12 cellular contexts compared by ENCODE assay signal in the genomic region with DNA sequence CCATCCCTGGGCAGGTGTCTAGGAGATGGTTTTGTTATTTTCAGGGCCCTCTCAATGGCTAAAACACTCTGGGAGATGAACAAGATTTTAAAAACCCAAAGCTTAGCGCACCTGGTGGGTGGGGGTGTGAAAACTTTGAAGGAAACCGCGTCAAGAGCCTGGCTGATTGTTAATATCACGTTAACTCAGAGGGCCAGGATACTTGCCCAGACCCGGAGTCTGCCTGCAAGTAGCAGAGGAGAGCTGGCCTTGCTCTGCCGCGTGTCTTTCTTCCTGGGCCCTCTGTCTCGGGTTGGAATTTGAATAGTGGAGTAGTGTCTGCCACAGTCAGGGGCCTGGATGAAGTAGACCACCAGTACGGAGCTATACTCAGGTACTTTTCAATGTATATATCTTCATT. TPM values are rescaled to one million over a fixed set of nuclear protein-coding genes. Genes with fewer than 3 reads are reported as not detected.
DNase-seq lines count a peak whose midpoint lies in the region; ATAC-seq and TF ChIP-seq lines count a peak whose summit lies in the region.
"Had no signal": no experiment of that assay in that cellular context is flagged by ENCODE, and none has a peak within 500 bp of the region (broad histone marks: within the 10 kb centered on the region; RNA-seq: fewer than 3 reads in every experiment).

No MANE protein-coding gene starts in this region.

- TF ChIP-seq CTCF in GM23338 (conservative IDR thresholded peaks at IDR 0.05; ENCODE audit: low read depth in 2 of 2), result no peak
- no peak for TF ChIP-seq CTCF in mesothelial cell of epicardium (IDR thresholded peaks at IDR 0.05; ENCODE audit: unreplicated experiment)

- H3K9me3 ChIP-seq in BLaER1, result no peaks in the 10 kb centered on the region
- H3K9me3 ChIP-seq: body of pancreas, testis had no signal

- no peaks in the 10 kb centered on the region for H3K27me3 ChIP-seq in BLaER1
- peaks cover 9% of the 10 kb centered on the region; the same call in 1 of the 2 replicates for H3K27me3 ChIP-seq in GM23338 (ENCODE audit: insufficient read depth)
- H3K27me3 ChIP-seq: body of pancreas, testis had no signal

- peaks cover 19% of the 10 kb centered on the region for H3K27me3 Mint-ChIP-seq in GM23338 (ENCODE audit: insufficient read depth, low read depth, poor library complexity)
- no peaks in the 10 kb centered on the region for H3K27me3 Mint-ChIP-seq in activated naive CD8-positive, alpha-beta T cell treated with anti-CD3 and anti-CD28 coated beads, Interleukin-2, amount 10 ng/mL, durations not matched to agents 7 days and 5 days
- no peaks in the 10 kb centered on the region for H3K27me3 Mint-ChIP-seq in mesothelial cell of epicardium (ENCODE audit: low read depth)

- intact Hi-C loops in head of caudate nucleus (cut with DNase I), result no loop called here

- no peaks in the 10 kb centered on the region for H4K20me1 ChIP-seq in BLaER1
- H4K20me1 ChIP-seq in GM23338 (replicated peaks; ENCODE audit: insufficient read depth), result no peaks in the 10 kb centered on the region

- no peak for DNase-seq in GM23338 (ENCODE audit: low spot score)
- DNase-seq in activated naive CD8-positive, alpha-beta T cell treated with anti-CD3 and anti-CD28 coated beads, Interleukin-2, amount 10 ng/mL, durations not matched to agents 7 days and 5 days, result no peak
- DNase-seq in mesothelial cell of epicardium (ENCODE audit: low spot score in 2 of 2, unreplicated experiment in 2 of 2), result no peak
- no peak for DNase-seq in head of caudate nucleus
- DNase-seq: MM.1S had no signal

- H3K4me2 ChIP-seq in BLaER1 (peak overlapping the region; percentile 91), GM23338 (no peak overlapping the region)

- ATAC-seq in GM23338 (no peak), GM21526 (IDR thresholded peaks at IDR 0.05; ENCODE audit: low FRiP score, unreplicated experiment) (no peak), HG03280 (IDR thresholded peaks at IDR 0.05; ENCODE audit: unreplicated experiment) (no peak), HG03439 (IDR thresholded peaks at IDR 0.05; ENCODE audit: unreplicated experiment) (no peak)
- ATAC-seq in activated naive CD8-positive, alpha-beta T cell treated with anti-CD3 and anti-CD28 coated beads, Interleukin-2, amount 10 ng/mL, durations not matched to agents 7 days and 5 days (ENCODE audit: low read depth), result no peak
- ATAC-seq: body of pancreas had no signal

- H3K27ac ChIP-seq in BLaER1, result no peak overlapping the region
- no peak overlapping the region for H3K27ac ChIP-seq in GM23338 (ENCODE audit: low read depth)
- H3K27ac ChIP-seq: epithelial cell of prostate had no signal

- peak overlapping the region; percentile 88; the same call in 1 of the 2 replicates for H3K9ac ChIP-seq in BLaER1

- no peaks in the 10 kb centered on the region for H3K79me2 ChIP-seq in GM23338 (replicated peaks; ENCODE audit: insufficient read depth)

- H3K4me3 ChIP-seq in BLaER1 (peak overlapping the region; percentile 83; the same call in 1 of the 2 replicates), GM23338 (no peak overlapping the region)

- no peaks in the 10 kb centered on the region for H3K36me3 ChIP-seq in BLaER1
- no peaks in the 10 kb centered on the region for H3K36me3 ChIP-seq in GM23338 (ENCODE audit: insufficient read depth)

- H3K4me1 ChIP-seq in BLaER1, result peaks cover 69% of the 10 kb centered on the region
- H3K4me1 ChIP-seq in GM23338 (ENCODE audit: insufficient read depth), result peaks cover 6% of the 10 kb centered on the region; the same call in 1 of the 2 replicates

- H3K36me3 Mint-ChIP-seq in GM23338 (ENCODE audit: low read depth) (0 out of 3 replicates have a peak, but pooled peaks cover 4% of the 10 kb centered on the region), mesothelial cell of epicardium (peaks cover 11% of the 10 kb centered on the region)
- H3K36me3 Mint-ChIP-seq in activated naive CD8-positive, alpha-beta T cell treated with anti-CD3 and anti-CD28 coated beads, Interleukin-2, amount 10 ng/mL, durations not matched to agents 7 days and 5 days, result peaks cover 5% of the 10 kb centered on the region

- no peak overlapping the region for H3K27ac Mint-ChIP-seq in GM23338
- H3K27ac Mint-ChIP-seq in activated naive CD8-positive, alpha-beta T cell treated with anti-CD3 and anti-CD28 coated beads, Interleukin-2, amount 10 ng/mL, durations not matched to agents 7 days and 5 days, result no peak overlapping the region
- no peak overlapping the region for H3K27ac Mint-ChIP-seq in mesothelial cell of epicardium

- peaks cover 2% of the 10 kb centered on the region; the same call in 1 of the 3 replicates for H3K9me3 Mint-ChIP-seq in GM23338
- H3K9me3 Mint-ChIP-seq in activated naive CD8-positive, alpha-beta T cell treated with anti-CD3 and anti-CD28 coated beads, Interleukin-2, amount 10 ng/mL, durations not matched to agents 7 days and 5 days, result no peaks in the 10 kb centered on the region
- H3K9me3 Mint-ChIP-seq in mesothelial cell of epicardium, result no peaks in the 10 kb centered on the region

- no peaks in the 10 kb centered on the region for H3K9me2 ChIP-seq in GM23338 (ENCODE audit: insufficient read depth)

- POLR2A ChIA-PET in activated naive CD8-positive, alpha-beta T cell treated with anti-CD3 and anti-CD28 coated beads, Interleukin-2, amount 10 ng/mL, durations not matched to agents 7 days and 5 days (lab: Charles Lee), result interaction anchor here (1.7 kb wide), 1 partner anchor 432 kb away, joined by 10 read pairs; no protein-coding TSS in a partner anchor

- peak overlapping the region; percentile 68; the same call in 1 of the 3 replicates for H3K4me3 Mint-ChIP-seq in GM23338
- H3K4me3 Mint-ChIP-seq in activated naive CD8-positive, alpha-beta T cell treated with anti-CD3 and anti-CD28 coated beads, Interleukin-2, amount 10 ng/mL, durations not matched to agents 7 days and 5 days, result peak overlapping the region; percentile 83
- peak overlapping the region; percentile 75 for H3K4me3 Mint-ChIP-seq in mesothelial cell of epicardium

- H2AFZ ChIP-seq in GM23338, result no peak overlapping the region

- H3K4me1 Mint-ChIP-seq in GM23338 (peaks cover 17% of the 10 kb centered on the region), mesothelial cell of epicardium (peaks cover 21% of the 10 kb centered on the region)
- H3K4me1 Mint-ChIP-seq in activated naive CD8-positive, alpha-beta T cell treated with anti-CD3 and anti-CD28 coated beads, Interleukin-2, amount 10 ng/mL, durations not matched to agents 7 days and 5 days, result peaks cover 9% of the 10 kb centered on the region

- no peaks in the 10 kb centered on the region for H3F3A ChIP-seq in GM23338 (replicated peaks; ENCODE audit: low read depth)

TF ChIP-seq in GM23338, 12 proteins besides CTCF, POLR2A, EP300 and RAD21 (continues in another document):
- TF ChIP-seq ZNF331 (CRISPR knock-in tag; IDR thresholded peaks at IDR 0.05; ENCODE audit: low read depth), result no peak
- no peak for TF ChIP-seq POLR2AphosphoS5 (IDR thresholded peaks at IDR 0.05; ENCODE audit: low read depth)
- TF ChIP-seq JUNB (IDR thresholded peaks at IDR 0.05; ENCODE audit: unreplicated experiment), result no peak
- TF ChIP-seq ETS1 (IDR thresholded peaks at IDR 0.05), result no peak
- no peak for TF ChIP-seq EZH2phosphoT487 (IDR thresholded peaks at IDR 0.05; ENCODE audit: unreplicated experiment)
- no peak for TF ChIP-seq ZNF114 (CRISPR knock-in tag; IDR thresholded peaks at IDR 0.05)
- TF ChIP-seq EZH2 (IDR thresholded peaks at IDR 0.05; ENCODE audit: low read depth, unreplicated experiment), result no peak
- no peak for TF ChIP-seq REST (IDR thresholded peaks at IDR 0.05; ENCODE audit: unreplicated experiment)
- TF ChIP-seq STAT1 (IDR thresholded peaks at IDR 0.05; ENCODE audit: unreplicated experiment), result no peak

RNA-seq across cellular contexts. Expression of gene MGMT, which starts 1.1 kb away (rescaled TPM):
- total RNA-seq in GM23338 (2014; rRNA removed; shearing (Covaris generic)), result 19.3 and 21.9 TPM in 2 replicates
- 19.2 and 21.9 TPM in 2 replicates for polyA plus RNA-seq in GM23338 (2016; fragmentation: Nextera tagmentation; extraction: Ambion mirVana)
- total RNA-seq in activated naive CD8-positive, alpha-beta T cell treated with anti-CD3 and anti-CD28 coated beads, Interleukin-2, amount 10 ng/mL, durations not matched to agents 7 days and 5 days, result 10 to 100 TPM; 24.0 to 24.7 TPM
- total RNA-seq in mesothelial cell of epicardium, result 32.0 to 36.3 TPM (median 35.7 TPM) in 3 replicates
